ENCODE assay signal across 8 cellular contexts in genomic region chr2:100580474-100581264, GRCh38. TPM values are rescaled to one million over a fixed set of nuclear protein-coding genes. Genes with fewer than 3 reads are reported as not detected.
DNase-seq lines count a peak whose midpoint lies in the region; ATAC-seq and TF ChIP-seq lines count a peak whose summit lies in the region.

No MANE protein-coding gene starts in this region.

- DNase-seq in T-helper 22 cell (ENCODE audit: low read depth), result peak; percentile 62
- DNase-seq in chondrocyte (ENCODE audit: low spot score), result no peak
- peak; percentile 28 to 70 for DNase-seq in stimulated activated effector memory CD8-positive, alpha-beta T cell treated with anti-CD3 and anti-CD28 coated beads, Interleukin-12 subunit alpha, Interleukin-12 subunit beta, amount 100 ng/mL, for 72 hours (ENCODE audit: low spot score in 2 of 2)
- no peak for DNase-seq in hepatic stellate cell (ENCODE audit: low spot score)
- DNase-seq in COR-L47 (lab: John Stamatoyannopoulos, UW), result no peak
- no peak for DNase-seq in DMS79 (lab: John Stamatoyannopoulos, UW)

- no peak for TF ChIP-seq CTCF in chondrocyte (IDR thresholded peaks at IDR 0.05)

- H3K9me3 Mint-ChIP-seq in chondrocyte (ENCODE audit: low read depth), result peaks cover 5% of the 10 kb centered on the region
- no peaks in the 10 kb centered on the region for H3K9me3 Mint-ChIP-seq in stimulated activated effector memory CD8-positive, alpha-beta T cell treated with anti-CD3 and anti-CD28 coated beads, Interleukin-12 subunit alpha, Interleukin-12 subunit beta, amount 100 ng/mL, for 72 hours

- ATAC-seq in GM19023 (IDR thresholded peaks at IDR 0.05; ENCODE audit: unreplicated experiment), result peak; percentile 88
- ATAC-seq in HG03066 (IDR thresholded peaks at IDR 0.05; ENCODE audit: low read depth, unreplicated experiment), result peak; percentile 81
- peak; percentile 92 for ATAC-seq in stimulated activated effector memory CD8-positive, alpha-beta T cell treated with anti-CD3 and anti-CD28 coated beads, Interleukin-12 subunit alpha, Interleukin-12 subunit beta, amount 100 ng/mL, for 72 hours

- H3K4me1 Mint-ChIP-seq in chondrocyte (ENCODE audit: low read depth), result peaks cover 10% of the 10 kb centered on the region
- peaks cover 36% of the 10 kb centered on the region for H3K4me1 Mint-ChIP-seq in stimulated activated effector memory CD8-positive, alpha-beta T cell treated with anti-CD3 and anti-CD28 coated beads, Interleukin-12 subunit alpha, Interleukin-12 subunit beta, amount 100 ng/mL, for 72 hours

- H3K36me3 Mint-ChIP-seq in chondrocyte (ENCODE audit: low read depth), result peaks cover 9% of the 10 kb centered on the region
- H3K36me3 Mint-ChIP-seq in stimulated activated effector memory CD8-positive, alpha-beta T cell treated with anti-CD3 and anti-CD28 coated beads, Interleukin-12 subunit alpha, Interleukin-12 subunit beta, amount 100 ng/mL, for 72 hours, result peaks cover 23% of the 10 kb centered on the region

- H3K4me3 Mint-ChIP-seq in chondrocyte (ENCODE audit: unreplicated experiment), result no peak overlapping the region
- H3K4me3 Mint-ChIP-seq in stimulated activated effector memory CD8-positive, alpha-beta T cell treated with anti-CD3 and anti-CD28 coated beads, Interleukin-12 subunit alpha, Interleukin-12 subunit beta, amount 100 ng/mL, for 72 hours, result peak overlapping the region; percentile 57

- H3K27ac Mint-ChIP-seq in chondrocyte (ENCODE audit: unreplicated experiment), result peak overlapping the region; percentile 69
- H3K27ac Mint-ChIP-seq in stimulated activated effector memory CD8-positive, alpha-beta T cell treated with anti-CD3 and anti-CD28 coated beads, Interleukin-12 subunit alpha, Interleukin-12 subunit beta, amount 100 ng/mL, for 72 hours, result peak overlapping the region; percentile 95

- no peaks in the 10 kb centered on the region for H3K27me3 Mint-ChIP-seq in chondrocyte (ENCODE audit: low read depth)

RNA-seq across cellular contexts. Expression of gene PDCL3, which starts 17.9 kb away (rescaled TPM):
- 27.1 to 33.7 TPM (median 29.4 TPM) in 3 replicates for total RNA-seq in chondrocyte

Comparison
In these comparisons a context has a peak if more than half of its experiments do, and no peak if none do; other contexts are left out.
1. DNase-seq: peak in T-helper 22 cell (single experiment) and stimulated activated effector memory CD8-positive, alpha-beta T cell treated with anti-CD3 and anti-CD28 coated beads, Interleukin-12 subunit alpha, Interleukin-12 subunit beta, amount 100 ng/mL, for 72 hours (2 of 2); none in chondrocyte (single experiment), hepatic stellate cell (single experiment), COR-L47 (single experiment) and DMS79 (single experiment).
2. Peak in every context shown above with its lines, with median percentiles within 50 percentile points of each other: ATAC-seq.